Comparison of ENCODE assay signal across 8 cellular contexts in genomic region chr7:100148225-100148558, GRCh38. TPM values are rescaled to one million over a fixed set of nuclear protein-coding genes. Genes with fewer than 3 reads are reported as not detected.
DNase-seq lines count a peak whose midpoint lies in the region; ATAC-seq, FAIRE-seq and TF ChIP-seq lines count a peak whose summit lies in the region.

No MANE protein-coding gene starts in this region.

- peak overlapping the region; percentile 78 to 88 for H3K27ac ChIP-seq in A549
- peak overlapping the region; percentile 73 for H3K27ac ChIP-seq in HL-60 (replicated peaks)
- H3K27ac ChIP-seq in caudate nucleus (ENCODE audit: low read depth, low read length), result peak overlapping the region; percentile 90
- H3K27ac ChIP-seq in muscle layer of colon (ENCODE audit: low read depth, low read length), result peak overlapping the region; percentile 98

- ATAC-seq in A549 (peak in 1 of 2 experiments; percentile 7; a peak in 1 of 6 replicates), HG02678 (IDR thresholded peaks at IDR 0.05; ENCODE audit: unreplicated experiment) (no peak)

- DNase-seq in A549 (ENCODE audit: low read depth in 1 of 2, low spot score in 1 of 2) (no peak), HL-60 (ENCODE audit: low read depth in 1 of 2, low spot score in 1 of 2) (no peak), caudate nucleus (lab: John Stamatoyannopoulos, UW) (no peak), NCI-H510A (lab: John Stamatoyannopoulos, UW) (no peak), kidney glomerular epithelial cell (lab: John Stamatoyannopoulos, UW) (no peak), NOMO-1 (lab: John Stamatoyannopoulos, UW; ENCODE audit: unreplicated experiment in 2 of 2) (no peak)

- no peak for FAIRE-seq in A549 (lab: Jason Lieb, UNC)

- CTCF ChIA-PET in A549 (lab: Yijun Ruan, JAX), result interaction anchor here (23.1 kb wide), 1 partner anchor 14 kb away, joined by 245 read pairs; no protein-coding TSS in a partner anchor

- H3K9me3 ChIP-seq in A549 (no peaks in the 10 kb centered on the region), muscle layer of colon (ENCODE audit: low read length) (no peaks in the 10 kb centered on the region)

- H3K27me3 ChIP-seq in HL-60 (ENCODE audit: insufficient read depth, poor library complexity, severe bottlenecking) (no peaks in the 10 kb centered on the region), muscle layer of colon (ENCODE audit: control insufficient read depth in 1 of 2, insufficient read depth in 2 of 2, low read length in 2 of 2) (no peaks in the 10 kb centered on the region)

- peak overlapping the region; percentile 74 for H3K9ac ChIP-seq in muscle layer of colon (ENCODE audit: low read length)

- H3K36me3 ChIP-seq in muscle layer of colon (ENCODE audit: insufficient read depth, low read length), result peaks cover 1% of the 10 kb centered on the region

- TF ChIP-seq POLR2A in A549 (IDR thresholded peaks at IDR 0.05; ENCODE audit: low read length), result no peak

- POLR2A ChIA-PET in A549 (lab: Yijun Ruan, JAX), result interaction anchor here (0.6 to 3.1 kb wide), 13 partner anchors 9 to 229 kb away, joined by 3 to 16 read pairs (median 6); partner anchors contain the start of genes AP4M1, GPC2, MBLAC1 and MCM7

- TF ChIP-seq CTCF in A549 (IDR thresholded peaks at IDR 0.05) (no peak), HL-60 (IDR thresholded peaks at IDR 0.05; ENCODE audit: insufficient read depth, low read length) (no peak)

- no peak for TF ChIP-seq EP300 in A549 (IDR thresholded peaks at IDR 0.05)

- H3K4me2 ChIP-seq in A549, result peak overlapping the region; percentile 77

- TF ChIP-seq RAD21 in A549 (conservative IDR thresholded peaks at IDR 0.05 in 1 of 2, IDR thresholded peaks at IDR 0.05 in 1 of 2), result no peak

- WGBS in A549 (ENCODE audit: missing lambda C conversion rate), result 7% methylated on average over 14 of the region's 14 CpGs

- H3K4me1 ChIP-seq in A549 (peaks cover 9% of the 10 kb centered on the region; the same call in 2 of the 3 replicates), muscle layer of colon (ENCODE audit: insufficient read depth, low read length) (peaks cover 10% of the 10 kb centered on the region)

- peak overlapping the region; percentile 38 for H3K4me3 ChIP-seq in A549
- peak overlapping the region; percentile 25 for H3K4me3 ChIP-seq in HL-60 (replicated peaks; ENCODE audit: insufficient read depth, low read length)
- H3K4me3 ChIP-seq in muscle layer of colon (ENCODE audit: low read depth in 1 of 2, low read length in 2 of 2), result peak overlapping the region; percentile 99

TF ChIP-seq in A549, 52 proteins besides CTCF, POLR2A, EP300 and RAD21:
- TF ChIP-seq EHF (CRISPR knock-in tag; IDR thresholded peaks at IDR 0.05) (peak; percentile 23; the same call in 1 of the 2 replicates), ZSCAN20 (CRISPR knock-in tag; IDR thresholded peaks at IDR 0.05) (no peak), CHD4 (IDR thresholded peaks at IDR 0.05; ENCODE audit: borderline replicate concordance) (peak; percentile 36; the same call in 1 of the 2 replicates)
TF ChIP-seq in A549: peak in this region for 2.

RNA-seq across cellular contexts. Expression of gene LAMTOR4, which starts 0.5 kb away (rescaled TPM):
- polyA plus RNA-seq in A549 (2011; rRNA removed) (123 and 152 TPM in 2 replicates), A549 (2017; fragmentation: RNase III; extraction: RNeasy Plus Mini Kit Qiagen cat#74134 plus additional on column Dnase treatment) (168 to 180 TPM (median 177 TPM) in 3 replicates)
- 347 and 433 TPM in 2 replicates for polyA plus RNA-seq in A549 (2012; cell fraction: cytosol; rRNA removed)
- polyA plus RNA-seq in A549 (2012; cell fraction: nucleus; rRNA removed), result 271 and 300 TPM in 2 replicates
- polyA minus RNA-seq in A549 (2011; rRNA and poly(A)+ RNA removed), result 30.2 and 50.4 TPM in 2 replicates

RNA-seq across cellular contexts. Expression of gene TRAPPC14, which starts 10.3 kb away (rescaled TPM):
- polyA plus RNA-seq in A549 (2011; rRNA removed), result 3.4 and 5.7 TPM in 2 replicates
- 6.2 and 6.9 TPM in 2 replicates for polyA plus RNA-seq in A549 (2012; cell fraction: cytosol; rRNA removed)
- polyA plus RNA-seq in A549 (2012; cell fraction: nucleus; rRNA removed), result 45.9 and 47.5 TPM in 2 replicates
- polyA plus RNA-seq in A549 (2017; fragmentation: RNase III; extraction: RNeasy Plus Mini Kit Qiagen cat#74134 plus additional on column Dnase treatment), result 12.0 to 15.6 TPM (median 14.1 TPM) in 3 replicates
- 5.6 and 8.1 TPM in 2 replicates for polyA minus RNA-seq in A549 (2011; rRNA and poly(A)+ RNA removed)

RNA-seq across cellular contexts. Expression of gene GAL3ST4, which starts 20.2 kb away (rescaled TPM):
- 0.27 and 0.56 TPM in 2 replicates for polyA plus RNA-seq in A549 (2011; rRNA removed)
- polyA plus RNA-seq in A549 (2012; cell fraction: cytosol; rRNA removed), result 0.13 and 0.18 TPM in 2 replicates
- polyA plus RNA-seq in A549 (2012; cell fraction: nucleus; rRNA removed), result 2.0 and 2.4 TPM in 2 replicates
- polyA plus RNA-seq in A549 (2017; fragmentation: RNase III; extraction: RNeasy Plus Mini Kit Qiagen cat#74134 plus additional on column Dnase treatment), result 0.08 to 0.16 TPM (median 0.10 TPM) in 3 replicates
- polyA minus RNA-seq in A549 (2011; rRNA and poly(A)+ RNA removed), result 0.12 and 0.15 TPM in 2 replicates

RNA-seq across cellular contexts. Expression of gene MBLAC1, which starts 21.4 kb away (rescaled TPM):
- polyA plus RNA-seq in A549 (2011; rRNA removed) (0.45 and 0.63 TPM in 2 replicates), A549 (2017; fragmentation: RNase III; extraction: RNeasy Plus Mini Kit Qiagen cat#74134 plus additional on column Dnase treatment) (2.5 to 3.3 TPM (median 2.6 TPM) in 3 replicates)
- polyA plus RNA-seq in A549 (2012; cell fraction: cytosol; rRNA removed), result 2.8 and 3.0 TPM in 2 replicates
- polyA plus RNA-seq in A549 (2012; cell fraction: nucleus; rRNA removed), result 3.8 and 3.9 TPM in 2 replicates
- polyA minus RNA-seq in A549 (2011; rRNA and poly(A)+ RNA removed), result 0.37 and 0.58 TPM in 2 replicates

RNA-seq across cellular contexts. Expression of gene CNPY4, which starts 28.8 kb away (rescaled TPM):
- polyA plus RNA-seq in A549 (2011; rRNA removed) (11.3 and 11.7 TPM in 2 replicates), A549 (2017; fragmentation: RNase III; extraction: RNeasy Plus Mini Kit Qiagen cat#74134 plus additional on column Dnase treatment) (16.8 to 26.2 TPM (median 22.8 TPM) in 3 replicates)
- 10.1 and 10.7 TPM in 2 replicates for polyA plus RNA-seq in A549 (2012; cell fraction: cytosol; rRNA removed)
- polyA plus RNA-seq in A549 (2012; cell fraction: nucleus; rRNA removed), result 8.6 and 12.2 TPM in 2 replicates
- polyA minus RNA-seq in A549 (2011; rRNA and poly(A)+ RNA removed), result 5.7 and 8.4 TPM in 2 replicates

Comparison
In these comparisons a context has a peak if more than half of its experiments do, and no peak if none do; other contexts are left out.
1. H3K4me3 ChIP-seq: peak in every context shown above with its lines; median percentile 99 in muscle layer of colon; 38 in A549; 25 in HL-60.